Comparison of ENCODE assay signal across 1 cellular context in the genomic region with DNA sequence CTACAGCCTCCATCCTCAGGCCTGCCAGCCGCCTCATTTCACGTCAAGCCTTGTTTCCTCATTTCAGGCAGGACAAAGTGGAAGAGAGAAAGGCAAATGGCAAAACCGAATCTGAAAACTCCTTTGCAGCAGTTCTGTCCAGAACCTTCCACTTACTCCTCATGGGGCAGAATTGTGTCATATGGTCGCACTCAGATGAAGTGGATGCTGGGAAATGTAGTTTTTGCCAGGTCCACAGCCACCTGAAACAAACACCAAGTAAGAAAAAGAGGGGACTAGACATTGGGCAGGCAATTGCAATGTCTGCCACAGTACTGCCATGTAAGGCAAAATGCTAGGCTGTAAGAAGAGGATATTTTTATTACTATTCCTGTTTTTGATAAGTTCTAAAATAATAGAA.
TF ChIP-seq lines count a peak whose summit lies in the region.

No MANE protein-coding gene starts in this region.

TF ChIP-seq in WTC11, 78 proteins besides CTCF, POLR2A, EP300 and RAD21 (continued from another document):
- TF ChIP-seq ATF2 (CRISPR knock-in tag; IDR thresholded peaks at IDR 0.05; ENCODE audit: borderline replicate concordance, low read depth), result no peak
- no peak for TF ChIP-seq HMGA2 (CRISPR knock-in tag; IDR thresholded peaks at IDR 0.05)
- TF ChIP-seq GTF2I (CRISPR knock-in tag; conservative IDR thresholded peaks at IDR 0.05), result no peak
- no peak for TF ChIP-seq ZNF219 (CRISPR knock-in tag; IDR thresholded peaks at IDR 0.05; ENCODE audit: borderline replicate concordance)
- TF ChIP-seq ZNF396 (CRISPR knock-in tag; IDR thresholded peaks at IDR 0.05; ENCODE audit: borderline replicate concordance), result no peak
TF ChIP-seq in WTC11: peak in this region for 2.
